In the genomic region with DNA sequence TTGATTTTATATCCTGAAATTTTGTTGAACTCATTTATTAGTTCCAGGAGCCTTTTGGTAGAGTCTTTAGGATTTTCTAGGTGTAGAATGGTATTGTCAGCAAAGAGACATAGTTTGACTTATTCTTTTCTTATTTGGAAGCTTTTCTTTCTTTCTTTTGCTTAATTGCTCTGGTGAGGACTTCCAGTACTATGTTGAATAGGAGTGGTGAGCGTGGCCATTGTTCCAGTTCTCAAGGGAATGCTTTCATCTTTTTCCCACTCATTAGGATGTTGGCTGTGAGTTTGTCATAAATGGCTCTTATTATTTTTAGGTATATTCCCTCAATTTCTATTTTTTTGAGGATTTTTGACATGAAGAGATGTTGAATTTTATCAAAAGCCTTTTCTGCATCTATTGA, we compare ENCODE assay signal across 25 cellular contexts.
DNase-seq lines count a peak whose midpoint lies in the region; ATAC-seq, FAIRE-seq and TF ChIP-seq lines count a peak whose summit lies in the region.
"Had no signal": no experiment of that assay in that cellular context is flagged by ENCODE, and none has a peak within 500 bp of the region (broad histone marks: within the 10 kb centered on the region; RNA-seq: fewer than 3 reads in every experiment).

No MANE protein-coding gene starts in this region.

- no peak for TF ChIP-seq RAD21 in H1 (IDR thresholded peaks at IDR 0.05 in 1 of 2, conservative IDR thresholded peaks at IDR 0.05 in 1 of 2; ENCODE audit: low read depth in 2 of 2, low read length in 2 of 2)

- H4K20me1 ChIP-seq in H1 (replicated peaks in 1 of 2; ENCODE audit: control insufficient read depth in 1 of 2, insufficient read depth in 2 of 2, low read length in 2 of 2), result no peaks in the 10 kb centered on the region
- H4K20me1 ChIP-seq: BLaER1 treated with 17β-estradiol and CSF1 and Interleukin-3, amounts not matched to agents 10 nM and 100 nM had no signal

- DNase-seq in H1 (ENCODE audit: low read depth in 1 of 2, low spot score in 2 of 2), result no peak
- DNase-seq in iPS DF 6.9 (ENCODE audit: low read depth, low spot score), result peak; percentile 1
- no peak for DNase-seq in activated CD4-positive, alpha-beta T cell treated with anti-CD3 and anti-CD28 coated beads for 4 hours
- DNase-seq: 8988T; ACHN; AML-193; BE2C; CD4-positive, alpha-beta T cell; CD8-positive, alpha-beta memory T cell; DMS 273 treated with DMSO at 0.1 percent for 48 hours; DMS79; EL; GDM1; H9 had no signal

- no peak overlapping the region for H2BK20ac ChIP-seq in H1 (ENCODE audit: low read length)

- no peak overlapping the region for H3K4me3 ChIP-seq in HUES64 (ENCODE audit: low read length)
- H3K4me3 ChIP-seq in H1 (ENCODE audit: extremely low read depth in 1 of 4, insufficient read depth in 2 of 4, low read depth in 3 of 4, low read length in 4 of 4), result no peak overlapping the region
- H3K4me3 ChIP-seq in iPS DF 6.9 (ENCODE audit: low read length), result no peak overlapping the region
- H3K4me3 ChIP-seq: A549; BLaER1 treated with 17β-estradiol and CSF1 and Interleukin-3, amounts not matched to agents 10 nM and 100 nM; GM12878 had no signal

- H3K4me1 ChIP-seq in HUES64 (ENCODE audit: insufficient read depth, low read length) (0 out of 2 replicates have a peak, but pooled peaks cover 3% of the 10 kb centered on the region), H1 (replicated peaks in 1 of 4; ENCODE audit: control insufficient read depth in 3 of 4, insufficient read depth in 4 of 4, low read length in 3 of 4) (no peaks in the 10 kb centered on the region), iPS DF 6.9 (ENCODE audit: control insufficient read depth, insufficient read depth, low read length) (no peaks in the 10 kb centered on the region)
- H3K4me1 ChIP-seq: A549; BLaER1 treated with 17β-estradiol and CSF1 and Interleukin-3, amounts not matched to agents 10 nM and 100 nM had no signal

- H3K9me3 ChIP-seq in HUES64 (ENCODE audit: insufficient read depth, low read depth, low read length), result no peaks in the 10 kb centered on the region
- H3K9me3 ChIP-seq in H1 (ENCODE audit: insufficient read depth in 2 of 2, low read depth in 1 of 2, low read length in 1 of 2), result no peaks in the 10 kb centered on the region
- H3K9me3 ChIP-seq in iPS DF 6.9 (ENCODE audit: control insufficient read depth, insufficient read depth, low read length), result no peaks in the 10 kb centered on the region
- H3K9me3 ChIP-seq: A549, BE2C had no signal

- no peak overlapping the region for H2BK5ac ChIP-seq in H1 (ENCODE audit: low read depth, low read length)

- no peak overlapping the region for H4K91ac ChIP-seq in H1 (replicated peaks; ENCODE audit: insufficient read length, low read length)

- H3K27me3 ChIP-seq in HUES64 (ENCODE audit: insufficient read depth, low read length) (no peaks in the 10 kb centered on the region), H1 (replicated peaks in 1 of 4; ENCODE audit: control insufficient read depth in 3 of 4, extremely low read depth in 1 of 4, insufficient read depth in 3 of 4, low read length in 3 of 4) (no peaks in the 10 kb centered on the region), iPS DF 6.9 (ENCODE audit: control insufficient read depth, insufficient read depth, low read length) (no peaks in the 10 kb centered on the region)
- H3K27me3 ChIP-seq: BE2C; BLaER1 treated with 17β-estradiol and CSF1 and Interleukin-3, amounts not matched to agents 10 nM and 100 nM had no signal

- TF ChIP-seq POLR2A in H1 (IDR thresholded peaks at IDR 0.05; ENCODE audit: control extremely low read depth in 1 of 2, low read depth in 2 of 2, low read length in 2 of 2), result no peak

- H3K9ac ChIP-seq in HUES64 (ENCODE audit: low read depth, low read length), result no peak overlapping the region
- H3K9ac ChIP-seq in H1 (replicated peaks in 1 of 4; ENCODE audit: extremely low read depth in 1 of 4, low read depth in 3 of 4, low read length in 3 of 4), result no peak overlapping the region
- H3K9ac ChIP-seq: BLaER1 treated with 17β-estradiol and CSF1 and Interleukin-3, amounts not matched to agents 10 nM and 100 nM had no signal

- H3K79me2 ChIP-seq in H1 (ENCODE audit: control insufficient read depth in 1 of 2, insufficient read depth in 2 of 2, low read length in 2 of 2), result no peaks in the 10 kb centered on the region

- no peaks in the 10 kb centered on the region for H3K27me3 Mint-ChIP-seq in activated T-helper 17 cell treated with anti-CD3 and anti-CD28 coated beads, Interleukin-2, amount 50 U/mL, for 72 hours
- H3K27me3 Mint-ChIP-seq: CD4-positive, alpha-beta T cell had no signal

- H3K4me3 Mint-ChIP-seq in activated T-helper 17 cell treated with anti-CD3 and anti-CD28 coated beads, Interleukin-2, amount 50 U/mL, for 72 hours, result no peak overlapping the region
- H3K4me3 Mint-ChIP-seq: CD14-positive monocyte; CD4-positive, alpha-beta T cell; CD8-positive, alpha-beta memory T cell; H9 had no signal

- no peak overlapping the region for H2BK15ac ChIP-seq in H1 (ENCODE audit: low read length)

- no peak overlapping the region for H3K4ac ChIP-seq in H1 (replicated peaks; ENCODE audit: insufficient read length, low read depth, low read length)

- peaks cover 11% of the 10 kb centered on the region for H3K9me3 Mint-ChIP-seq in activated T-helper 17 cell treated with anti-CD3 and anti-CD28 coated beads, Interleukin-2, amount 50 U/mL, for 72 hours

- no peak for TF ChIP-seq EP300 in H1 (IDR thresholded peaks at IDR 0.05; ENCODE audit: borderline replicate concordance in 1 of 2, low read depth in 2 of 2, low read length in 2 of 2)

- no peak overlapping the region for H2AFZ ChIP-seq in H1 (ENCODE audit: low read length)

- H3K4me1 Mint-ChIP-seq in activated T-helper 17 cell treated with anti-CD3 and anti-CD28 coated beads, Interleukin-2, amount 50 U/mL, for 72 hours, result no peaks in the 10 kb centered on the region
- H3K4me1 Mint-ChIP-seq: CD8-positive, alpha-beta memory T cell had no signal

- 0 out of 2 replicates have a peak, but pooled peaks cover 1% of the 10 kb centered on the region for H3K23me2 ChIP-seq in H1 (ENCODE audit: low read depth, low read length)

- H2BK12ac ChIP-seq in H1 (ENCODE audit: low read depth, low read length), result no peak overlapping the region

- H3K27ac Mint-ChIP-seq in activated T-helper 17 cell treated with anti-CD3 and anti-CD28 coated beads, Interleukin-2, amount 50 U/mL, for 72 hours, result no peak overlapping the region
- H3K27ac Mint-ChIP-seq: CD14-positive monocyte; CD4-positive, alpha-beta T cell; CD8-positive, alpha-beta memory T cell; H9 had no signal

- no peak for FAIRE-seq in H1 (lab: Jason Lieb, UNC)
- FAIRE-seq: A549, D721Med, GM12878, GM19239 had no signal

- H3K27ac ChIP-seq in HUES64 (ENCODE audit: low read depth, low read length) (peak overlapping the region; percentile 25; the same call in 1 of the 2 replicates), H1 (ENCODE audit: low read depth, low read length) (no peak overlapping the region), iPS DF 6.9 (ENCODE audit: low read length) (no peak overlapping the region)
- H3K27ac ChIP-seq: A549; BLaER1 treated with 17β-estradiol and CSF1 and Interleukin-3, amounts not matched to agents 10 nM and 100 nM had no signal

- no peak overlapping the region for H3K18ac ChIP-seq in H1 (ENCODE audit: extremely low read depth, low read length)

- H4K8ac ChIP-seq in H1 (ENCODE audit: extremely low read depth, insufficient read depth, low read length), result no peak overlapping the region

- H2AK5ac ChIP-seq in H1 (ENCODE audit: low read depth, low read length), result no peak overlapping the region

- CTCF ChIA-PET in H1 (lab: Charles Lee; ENCODE audit: partially characterized antibody), result interaction anchor here (0.6 kb wide), 1 partner anchor 452 kb away, joined by 3 read pairs; no protein-coding TSS in a partner anchor

- H3K14ac ChIP-seq in H1 (ENCODE audit: insufficient read length), result no peak overlapping the region

- no peak overlapping the region for H3K23ac ChIP-seq in H1 (ENCODE audit: insufficient read length)

- H2BK120ac ChIP-seq in H1 (replicated peaks; ENCODE audit: low read depth, low read length), result no peak overlapping the region

- H3K79me1 ChIP-seq in H1 (ENCODE audit: low read depth, low read length), result no peaks in the 10 kb centered on the region

- no peaks in the 10 kb centered on the region for H3K36me3 ChIP-seq in HUES64 (ENCODE audit: insufficient read depth, low read length)
- no peaks in the 10 kb centered on the region for H3K36me3 ChIP-seq in H1 (ENCODE audit: control insufficient read depth in 2 of 4, insufficient read depth in 4 of 4, low read length in 3 of 4)
- no peaks in the 10 kb centered on the region for H3K36me3 ChIP-seq in iPS DF 6.9 (ENCODE audit: control insufficient read depth, insufficient read depth, low read length)
- H3K36me3 ChIP-seq: BE2C; BLaER1 treated with 17β-estradiol and CSF1 and Interleukin-3, amounts not matched to agents 10 nM and 100 nM had no signal

- no peak overlapping the region for H3K56ac ChIP-seq in H1 (replicated peaks; ENCODE audit: insufficient read length, low read depth, low read length)

- no peak overlapping the region for H4K5ac ChIP-seq in H1 (ENCODE audit: insufficient read length, low read depth, low read length)

- WGBS in HUES64, result 60% methylated on average over 1 of the region's 1 CpG
- WGBS in H1 (ENCODE audit: extremely low coverage in 1 of 2, insufficient coverage in 1 of 2, insufficient read length in 1 of 2, insufficient replicate concordance in 2 of 2, low coverage in 1 of 2, low lambda C conversion rate in 2 of 2, missing lambda C conversion rate in 1 of 2), 2 experiments, result 73% methylated on average over 1 of the region's 1 CpG; no CpG with 5 or more reads in 1 of the 2 experiments
- no CpG with 5 or more reads among the region's 1 CpG for WGBS in iPS DF 6.9 (ENCODE audit: insufficient coverage, insufficient read length)

- ATAC-seq in activated T-helper 17 cell treated with anti-CD3 and anti-CD28 coated beads, Interleukin-2, amount 50 U/mL, for 72 hours (replicated peaks), result no peak
- no peak for ATAC-seq in HG03354 (IDR thresholded peaks at IDR 0.05; ENCODE audit: poor library complexity, severe bottlenecking, unreplicated experiment)
- no peak for ATAC-seq in GM21447 (IDR thresholded peaks at IDR 0.05; ENCODE audit: unreplicated experiment)
- ATAC-seq: A549, GM12878, HCT116 had no signal

- no peaks in the 10 kb centered on the region for H3K36me3 Mint-ChIP-seq in activated T-helper 17 cell treated with anti-CD3 and anti-CD28 coated beads, Interleukin-2, amount 50 U/mL, for 72 hours (ENCODE audit: low read depth)
- H3K36me3 Mint-ChIP-seq: CD14-positive monocyte; CD8-positive, alpha-beta memory T cell had no signal

- TF ChIP-seq CTCF in H1 (IDR thresholded peaks at IDR 0.05; ENCODE audit: control extremely low read depth in 1 of 3, insufficient read depth in 1 of 3, low read depth in 1 of 3, low read length in 3 of 3), result no peak

- POLR2A ChIA-PET in H1 (lab: Charles Lee; ENCODE audit: partially characterized antibody), result no interaction called here

- H3K4me2 ChIP-seq in H1 (ENCODE audit: insufficient read depth in 1 of 2, low read depth in 2 of 2, low read length in 2 of 2), result no peak overlapping the region
- H3K4me2 ChIP-seq: A549; BLaER1 treated with 17β-estradiol and CSF1 and Interleukin-3, amounts not matched to agents 10 nM and 100 nM had no signal

TF ChIP-seq in H1, 55 proteins besides CTCF, POLR2A, EP300 and RAD21 (continues in another document):
- TF ChIP-seq JUND (IDR thresholded peaks at IDR 0.05; ENCODE audit: low read length), result no peak
- peak; percentile 17; the same call in 1 of the 2 replicates for TF ChIP-seq TEAD4 (IDR thresholded peaks at IDR 0.05; ENCODE audit: low read depth, low read length)
